In genomic region chr3:23301817-23302216, GRCh38 we compare ENCODE assay signal across 1 cellular context.
TF ChIP-seq lines count a peak whose summit lies in the region.

No MANE protein-coding gene starts in this region.

TF ChIP-seq in IMR-90, 13 proteins besides CTCF, POLR2A, EP300 and RAD21:
- TF ChIP-seq MAFK (IDR thresholded peaks at IDR 0.05; ENCODE audit: low read depth, low read length) (peak; percentile 82), FOS (IDR thresholded peaks at IDR 0.05; ENCODE audit: low read depth, low read length) (no peak)
TF ChIP-seq in IMR-90: peak in this region for 1.
